18 cellular contexts compared by ENCODE assay signal in genomic region chr3:28140664-28141063, GRCh38.
DNase-seq lines count a peak whose midpoint lies in the region; ATAC-seq, FAIRE-seq and TF ChIP-seq lines count a peak whose summit lies in the region.
"Had no signal": no experiment of that assay in that cellular context is flagged by ENCODE, and none has a peak within 500 bp of the region (broad histone marks: within the 10 kb centered on the region; RNA-seq: fewer than 3 reads in every experiment).

No MANE protein-coding gene starts in this region.

- peak; percentile 21; the same call in 2 of the 3 replicates for ATAC-seq in HepG2
- ATAC-seq in right lobe of liver, result no peak
- ATAC-seq in body of pancreas, result no peak
- no peak for ATAC-seq in pancreas
- no peak for ATAC-seq in GM21360 (IDR thresholded peaks at IDR 0.05; ENCODE audit: unreplicated experiment)
- ATAC-seq: CD8-positive, alpha-beta T cell had no signal

- H2AFZ ChIP-seq in HepG2 (ENCODE audit: low read length), result no peak overlapping the region
- H2AFZ ChIP-seq: GM23248 had no signal

- intact Hi-C loops in HepG2 (cut with micrococcal nuclease; ENCODE audit: unreplicated experiment), result loop anchor here (1.0 kb wide), 1 partner anchor 101 kb away; the partner anchor contains the start of gene CMC1
- intact Hi-C loops in right lobe of liver (cut with DNase I), result no loop called here
- intact Hi-C loops in body of pancreas (cut with DNase I), result no loop called here
- intact Hi-C loops in pancreas (cut with DNase I), result no loop called here

- TF ChIP-seq CTCF in HepG2 (CRISPR knock-in tag; IDR thresholded peaks at IDR 0.05), result no peak
- TF ChIP-seq CTCF in right lobe of liver (IDR thresholded peaks at IDR 0.05), result no peak
- TF ChIP-seq CTCF in body of pancreas (IDR thresholded peaks at IDR 0.05), result no peak
- TF ChIP-seq CTCF in pancreas (IDR thresholded peaks at IDR 0.05), result no peak

- H3K79me2 ChIP-seq in HepG2 (ENCODE audit: insufficient read depth, low read length), result no peaks in the 10 kb centered on the region

- no peak overlapping the region for H3K4me3 ChIP-seq in HepG2 (replicated peaks in 1 of 3; ENCODE audit: insufficient read depth in 1 of 3, low read depth in 2 of 3, low read length in 3 of 3)
- H3K4me3 ChIP-seq in right lobe of liver, result no peak overlapping the region
- H3K4me3 ChIP-seq in body of pancreas, result no peak overlapping the region
- H3K4me3 ChIP-seq in pancreas, result no peak overlapping the region
- H3K4me3 ChIP-seq: BLaER1, GM23248 had no signal

- CTCF ChIA-PET in HepG2 (lab: Yijun Ruan, JAX; ENCODE audit: low intra/inter-chr PET ratio, low total read pairs), result no interaction called here

- no peak for TF ChIP-seq RAD21 in HepG2 (CRISPR knock-in tag; IDR thresholded peaks at IDR 0.05)

- H3K4me1 ChIP-seq in HepG2 (ENCODE audit: insufficient read depth, low read length), result peaks cover 35% of the 10 kb centered on the region
- no peaks in the 10 kb centered on the region for H3K4me1 ChIP-seq in right lobe of liver
- H3K4me1 ChIP-seq in body of pancreas, result peaks cover 27% of the 10 kb centered on the region
- peaks cover 6 to 9% (median 9%) of the 10 kb centered on the region in 3 donors for H3K4me1 ChIP-seq in pancreas
- H3K4me1 ChIP-seq: BLaER1 had no signal

- no peak overlapping the region for H3K27ac ChIP-seq in HepG2 (ENCODE audit: extremely low read length, insufficient read depth, low read length)
- H3K27ac ChIP-seq in right lobe of liver, result no peak overlapping the region
- peak overlapping the region; percentile 44 to 75 (median 64) for H3K27ac ChIP-seq in body of pancreas
- peak overlapping the region in 3 of 4 donors; percentile 26 to 56 (median 50) for H3K27ac ChIP-seq in pancreas
- H3K27ac ChIP-seq: BLaER1, C4-2B, GM23248 had no signal

- peak overlapping the region; percentile 38 for H3K4me2 ChIP-seq in HepG2 (ENCODE audit: low read depth, low read length)
- H3K4me2 ChIP-seq: BLaER1 had no signal

- in situ Hi-C loops in HepG2 (cut with HindIII; ENCODE audit: extremely low pct_ligation_motif_present, low pct_unique_long_range_greater_than_20kb), result no loop called here

- H3K36me3 ChIP-seq in HepG2 (replicated peaks in 1 of 2; ENCODE audit: control insufficient read depth in 1 of 2, insufficient read depth in 2 of 2, low read length in 2 of 2) (no peaks in the 10 kb centered on the region), right lobe of liver (no peaks in the 10 kb centered on the region), body of pancreas (replicated peaks in 1 of 2; ENCODE audit: insufficient read depth in 1 of 2, low read depth in 2 of 2) (no peaks in the 10 kb centered on the region), pancreas (no peaks in the 10 kb centered on the region)
- H3K36me3 ChIP-seq: BLaER1 had no signal

- no peaks in the 10 kb centered on the region for H4K20me1 ChIP-seq in HepG2 (ENCODE audit: insufficient read depth, low read length)
- H4K20me1 ChIP-seq: BLaER1 had no signal

- no TSS peak for BruUV-seq in HepG2 (replicated peaks; lab: Mats Ljungman, UMichigan)

- no peak for DNase-seq in HepG2 (ENCODE audit: low spot score)
- no peak for DNase-seq in right lobe of liver
- DNase-seq in body of pancreas, result no peak
- no peak for DNase-seq in pancreas
- no peak for DNase-seq in stimulated activated CD4-positive, alpha-beta T cell treated with anti-CD3 and anti-CD28 coated beads, Interleukin-4, amount 100 ng/mL, for 4 hours
- DNase-seq: Caco-2; CD4-positive, CD25-positive, alpha-beta regulatory T cell; CD8-positive, alpha-beta T cell; DMS153; DND-41; H7 had no signal

- no peak for TF ChIP-seq EP300 in HepG2 (IDR thresholded peaks at IDR 0.05; ENCODE audit: low read depth in 2 of 2, low read length in 2 of 2)
- no peak for TF ChIP-seq EP300 in HepG2 (CRISPR knock-in tag; IDR thresholded peaks at IDR 0.05; ENCODE audit: borderline replicate concordance)

- H3K9me3 ChIP-seq in HepG2 (ENCODE audit: low read length) (no peaks in the 10 kb centered on the region), right lobe of liver (no peaks in the 10 kb centered on the region), body of pancreas (no peaks in the 10 kb centered on the region), pancreas (no peaks in the 10 kb centered on the region)
- H3K9me3 ChIP-seq: BLaER1, Caco-2 had no signal

- FAIRE-seq in HepG2 (lab: Jason Lieb, UNC) (no peak), pancreas (lab: Jason Lieb, UNC) (no peak)
- FAIRE-seq: G401.6, GM12892, H1 had no signal

- POLR2A ChIA-PET in HepG2 (lab: Yijun Ruan, JAX), result interaction anchor here (1.0 to 2.2 kb wide), 3 partner anchors 26 to 100 kb away, joined by 3 to 7 read pairs (median 6); no protein-coding TSS in a partner anchor

- TF ChIP-seq POLR2A in HepG2 (IDR thresholded peaks at IDR 0.05; ENCODE audit: insufficient read depth in 1 of 2, low read depth in 2 of 2, low read length in 2 of 2) (no peak), right lobe of liver (IDR thresholded peaks at IDR 0.05) (no peak), body of pancreas (IDR thresholded peaks at IDR 0.05) (no peak)

- WGBS in HepG2 (ENCODE audit: low lambda C conversion rate), result 54% methylated on average over 4 of the region's 4 CpGs
- 87% methylated on average over 2 of the region's 4 CpGs for WGBS in right lobe of liver (ENCODE audit: insufficient coverage, low coverage, low lambda C conversion rate, missing lambda C conversion rate)
- WGBS in body of pancreas, 2 donors, result 54 to 72% methylated on average over 4 of the region's 4 CpGs
- 50 to 59% methylated on average over 4 of the region's 4 CpGs for WGBS in pancreas, 2 donors

- no peak overlapping the region for H3K9ac ChIP-seq in HepG2 (ENCODE audit: insufficient read depth, low read depth, low read length)
- H3K9ac ChIP-seq: BLaER1, GM23248 had no signal

- H3K27me3 ChIP-seq in HepG2 (ENCODE audit: control insufficient read depth in 1 of 2, insufficient read depth in 2 of 2, low read length in 2 of 2), result no peaks in the 10 kb centered on the region
- no peaks in the 10 kb centered on the region for H3K27me3 ChIP-seq in right lobe of liver
- H3K27me3 ChIP-seq in body of pancreas, result no peaks in the 10 kb centered on the region
- no peaks in the 10 kb centered on the region for H3K27me3 ChIP-seq in pancreas
- H3K27me3 ChIP-seq: BLaER1 had no signal

TF ChIP-seq in HepG2, 621 proteins besides CTCF, POLR2A, EP300 and RAD21:
- peak; percentile 90 for TF ChIP-seq ZNF770 (CRISPR knock-in tag; IDR thresholded peaks at IDR 0.05)
- 0 out of 2 replicates have a peak, but pooled peaks have one; percentile 11 for TF ChIP-seq SALL1 (CRISPR knock-in tag; IDR thresholded peaks at IDR 0.05)
- no peak for TF ChIP-seq MXD1 (CRISPR knock-in tag; IDR thresholded peaks at IDR 0.05)

Comparison
In these comparisons a context has a peak if more than half of its experiments do, and no peak if none do; other contexts are left out.
1. H3K27ac ChIP-seq: peak in body of pancreas (4 of 4) and pancreas (3 of 4); none in HepG2 (single experiment) and right lobe of liver (0 of 3).